ENCODE assay signal across 8 cellular contexts in the genomic region with DNA sequence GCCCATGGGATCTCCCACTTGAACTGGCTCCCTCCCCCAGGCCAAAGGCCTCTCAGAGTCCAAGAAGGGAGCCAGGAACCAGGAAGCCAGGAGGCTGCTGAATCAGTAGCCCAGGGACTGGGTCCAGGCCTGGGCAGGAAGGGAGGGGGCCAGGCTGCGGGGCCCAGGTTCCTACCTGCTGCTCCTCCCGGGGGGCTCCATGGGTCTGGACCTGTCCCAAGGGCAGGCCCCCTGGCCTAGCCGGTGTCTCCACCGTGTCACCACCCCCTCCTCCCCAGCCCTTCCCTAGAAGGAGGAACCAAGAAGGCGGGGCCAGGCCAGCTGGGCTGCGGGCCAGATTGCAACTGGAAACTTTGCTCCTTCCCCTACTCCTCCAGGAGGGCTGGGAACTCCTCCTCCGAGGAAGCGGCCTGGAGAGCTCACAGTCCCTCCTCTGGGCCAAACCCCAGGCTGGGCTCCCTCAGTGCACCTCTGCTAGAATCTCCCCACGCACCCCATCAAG. TPM values are rescaled to one million over a fixed set of nuclear protein-coding genes. Genes with fewer than 3 reads are reported as not detected.
DNase-seq lines count a peak whose midpoint lies in the region; ATAC-seq and TF ChIP-seq lines count a peak whose summit lies in the region.

A gene (minus strand): TSS at position 264 of the 502 bp plus-strand sequence.

- peaks cover 3% of the 10 kb centered on the region for H3K27me3 Mint-ChIP-seq in activated naive CD8-positive, alpha-beta T cell treated with anti-CD3 and anti-CD28 coated beads for 36 hours

- no peaks in the 10 kb centered on the region for H4K20me1 ChIP-seq in mammary epithelial cell (ENCODE audit: insufficient read depth, low read length)

- peaks cover 3% of the 10 kb centered on the region for H3K4me1 ChIP-seq in mammary epithelial cell (ENCODE audit: insufficient read depth, low read length)

- H3K4me1 Mint-ChIP-seq in activated naive CD8-positive, alpha-beta T cell treated with anti-CD3 and anti-CD28 coated beads for 36 hours = peaks cover 13% of the 10 kb centered on the region

- 20% methylated on average over 6 of the region's 9 CpGs for WGBS in mammary epithelial cell (ENCODE audit: low coverage, missing lambda C conversion rate)

- no peaks in the 10 kb centered on the region for H3K9me3 Mint-ChIP-seq in activated naive CD8-positive, alpha-beta T cell treated with anti-CD3 and anti-CD28 coated beads for 36 hours

- H3K27ac Mint-ChIP-seq in activated naive CD8-positive, alpha-beta T cell treated with anti-CD3 and anti-CD28 coated beads for 36 hours = no peak within 1 kb of the TSS

- dilution Hi-C loops in mammary epithelial cell (cut with HindIII; ENCODE audit: low sequenced_read_pairs) = no loop called here

- BruUV-seq in mammary epithelial cell (replicated peaks; lab: Mats Ljungman, UMichigan) = no TSS peak

- no peaks in the 10 kb centered on the region for H3K9me3 ChIP-seq in mammary epithelial cell (replicated peaks; ENCODE audit: insufficient read depth, low read length)

- no peaks in the 10 kb centered on the region for H3K36me3 Mint-ChIP-seq in activated naive CD8-positive, alpha-beta T cell treated with anti-CD3 and anti-CD28 coated beads for 36 hours

- CTCF ChIA-PET in mammary epithelial cell (lab: Charles Lee; ENCODE audit: low non-redundant PET) = no interaction called here

- in situ Hi-C loops in mammary epithelial cell (cut with MboI; ENCODE audit: low sequenced_read_pairs in 2 of 2) = no loop called here

- DNase-seq in COR-L47 (lab: John Stamatoyannopoulos, UW) (peak; percentile 5), NCI-H2107 treated with DMSO at 0.1 percent for 48 hours (lab: John Stamatoyannopoulos, UW; ENCODE audit: unreplicated experiment) (peak; percentile 22), mammary epithelial cell (peak; percentile 71), iPS-NIHi11 (ENCODE audit: low spot score) (peak; percentile 55), smooth muscle cell of the brain vasculature (ENCODE audit: low read depth, low spot score) (peak; percentile 59)
- no peak for DNase-seq in stimulated activated CD4-positive, alpha-beta T cell treated with anti-CD3 and anti-CD28 coated beads, Interleukin-12 subunit alpha, Interleukin-12 subunit beta, amount 100 ng/mL, for 4 hours
- DNase-seq in activated naive CD8-positive, alpha-beta T cell treated with anti-CD3 and anti-CD28 coated beads for 36 hours = no peak

- H3K27me3 ChIP-seq in mammary epithelial cell (ENCODE audit: insufficient read depth, low read length) = no peaks in the 10 kb centered on the region

- intact Hi-C loops in mammary epithelial cell (cut with micrococcal nuclease) = no loop called here

- TF ChIP-seq CTCF in mammary epithelial cell (conservative IDR thresholded peaks at IDR 0.05 in 1 of 2, IDR thresholded peaks at IDR 0.05 in 1 of 2; ENCODE audit: extremely low read depth in 1 of 2, insufficient read depth in 1 of 2, low read depth in 1 of 2, low read length in 2 of 2) = no peak

- peak within 1 kb of the TSS; percentile 22 to 55 (median 48) for H3K4me3 ChIP-seq in mammary epithelial cell (replicated peaks in 1 of 3; ENCODE audit: insufficient read depth in 1 of 3, low read depth in 2 of 3, low read length in 3 of 3)

- H2AFZ ChIP-seq in mammary epithelial cell (ENCODE audit: low read depth, low read length) = peak within 1 kb of the TSS; percentile 52

- ATAC-seq in HG03460 (IDR thresholded peaks at IDR 0.05; ENCODE audit: unreplicated experiment) = no peak

- no peaks in the 10 kb centered on the region for H3K36me3 ChIP-seq in mammary epithelial cell (ENCODE audit: insufficient read depth, low read length)

- H3K9ac ChIP-seq in mammary epithelial cell (ENCODE audit: insufficient read depth, low read length) = peak within 1 kb of the TSS; percentile 36

- H3K4me2 ChIP-seq in mammary epithelial cell (ENCODE audit: insufficient read depth, low read depth, low read length) = peak within 1 kb of the TSS; percentile 86

- peaks cover 16% of the 10 kb centered on the region for H3K79me2 ChIP-seq in mammary epithelial cell (ENCODE audit: insufficient read depth, low read length)

- peak within 1 kb of the TSS; percentile 46 for H3K27ac ChIP-seq in mammary epithelial cell (ENCODE audit: insufficient read depth, low read depth, low read length)

- H3K4me3 Mint-ChIP-seq in activated naive CD8-positive, alpha-beta T cell treated with anti-CD3 and anti-CD28 coated beads for 36 hours = no peak within 1 kb of the TSS

RNA-seq across cellular contexts. Expression of the gene that starts here (rescaled TPM):
- total RNA-seq in mammary epithelial cell = 10 to 100 TPM; 12.0 to 12.3 TPM
- polyA plus RNA-seq in mammary epithelial cell = 4.1 TPM
- 10.7 TPM for polyA minus RNA-seq in mammary epithelial cell
- total RNA-seq in activated naive CD8-positive, alpha-beta T cell treated with anti-CD3 and anti-CD28 coated beads for 36 hours = under 1 TPM; 0.20 to 0.21 TPM

Comparison
In these comparisons a context has a peak if more than half of its experiments do, and no peak if none do; other contexts are left out.
1. RNA of the gene that starts here (total RNA-seq): 12.0 to 12.3 TPM in mammary epithelial cell; 0.20 to 0.21 TPM in activated naive CD8-positive, alpha-beta T cell treated with anti-CD3 and anti-CD28 coated beads for 36 hours; every median in the first group is over 10 times any median in the second.
2. DNase-seq: peak in COR-L47 (single experiment), NCI-H2107 treated with DMSO at 0.1 percent for 48 hours (single experiment), mammary epithelial cell (single experiment), iPS-NIHi11 (single experiment) and smooth muscle cell of the brain vasculature (single experiment); none in stimulated activated CD4-positive, alpha-beta T cell treated with anti-CD3 and anti-CD28 coated beads, Interleukin-12 subunit alpha, Interleukin-12 subunit beta, amount 100 ng/mL, for 4 hours (single experiment) and activated naive CD8-positive, alpha-beta T cell treated with anti-CD3 and anti-CD28 coated beads for 36 hours (single experiment).